27 cellular contexts compared by ENCODE assay signal in the genomic region with DNA sequence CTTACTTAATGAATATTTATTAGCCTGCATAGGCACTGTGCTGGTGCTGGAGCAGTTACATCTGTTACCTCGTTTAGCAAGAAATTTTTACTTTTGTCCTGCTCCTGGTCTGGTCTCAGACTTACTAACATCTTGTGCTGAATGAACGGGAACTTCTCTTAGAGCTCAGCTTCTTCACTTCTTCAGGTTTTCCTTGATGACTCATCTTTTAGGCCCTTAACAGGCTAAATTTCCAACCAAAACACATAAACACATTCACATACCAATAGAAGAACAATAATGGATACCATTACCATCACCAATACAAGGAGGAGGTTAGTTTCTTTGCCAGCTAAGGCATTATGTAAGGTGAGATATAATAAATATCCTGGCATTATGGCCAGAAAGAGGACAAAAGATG.
DNase-seq lines count a peak whose midpoint lies in the region; ATAC-seq, FAIRE-seq and TF ChIP-seq lines count a peak whose summit lies in the region.
"Had no signal": no experiment of that assay in that cellular context is flagged by ENCODE, and none has a peak within 500 bp of the region (broad histone marks: within the 10 kb centered on the region; RNA-seq: fewer than 3 reads in every experiment).

No MANE protein-coding gene starts in this region.

- TF ChIP-seq EP300 in H1 (IDR thresholded peaks at IDR 0.05; ENCODE audit: borderline replicate concordance in 1 of 2, low read depth in 2 of 2, low read length in 2 of 2), result no peak

- 0 out of 2 replicates have a peak overlapping the region, but pooled peaks have one; percentile 0 for H2AFZ ChIP-seq in H1 (ENCODE audit: low read length)
- peak overlapping the region; percentile 28 for H2AFZ ChIP-seq in osteoblast (ENCODE audit: low read length)

- TF ChIP-seq CTCF in AG10803 (conservative IDR thresholded peaks at IDR 0.05; ENCODE audit: low read length), result no peak
- TF ChIP-seq CTCF in H1 (IDR thresholded peaks at IDR 0.05; ENCODE audit: control extremely low read depth in 1 of 3, insufficient read depth in 1 of 3, low read depth in 1 of 3, low read length in 3 of 3), result no peak
- no peak for TF ChIP-seq CTCF in osteoblast (IDR thresholded peaks at IDR 0.05; ENCODE audit: extremely low read depth, low read depth, low read length)

- no peak overlapping the region for H3K56ac ChIP-seq in H1 (replicated peaks; ENCODE audit: insufficient read length, low read depth, low read length)

- POLR2A ChIA-PET in H1 (lab: Charles Lee; ENCODE audit: partially characterized antibody), result interaction anchor here (0.7 kb wide), 1 partner anchor 18 kb away, joined by 3 read pairs; no protein-coding TSS in a partner anchor

- no peak overlapping the region for H2BK15ac ChIP-seq in H1 (ENCODE audit: low read length)

- H2BK12ac ChIP-seq in H1 (ENCODE audit: low read depth, low read length), result no peak overlapping the region

- no peak overlapping the region for H3K4me2 ChIP-seq in H1 (ENCODE audit: insufficient read depth in 1 of 2, low read depth in 2 of 2, low read length in 2 of 2)
- no peak overlapping the region for H3K4me2 ChIP-seq in osteoblast (ENCODE audit: insufficient read depth, low read length)
- H3K4me2 ChIP-seq: BLaER1 treated with 17β-estradiol and CSF1 and Interleukin-3, amounts not matched to agents 10 nM and 100 nM had no signal

- no peaks in the 10 kb centered on the region for H3K23me2 ChIP-seq in H1 (ENCODE audit: low read depth, low read length)

- H3K27me3 ChIP-seq in H1 (replicated peaks in 1 of 4; ENCODE audit: control insufficient read depth in 3 of 4, extremely low read depth in 1 of 4, insufficient read depth in 3 of 4, low read length in 3 of 4), result no peaks in the 10 kb centered on the region
- no peaks in the 10 kb centered on the region for H3K27me3 ChIP-seq in osteoblast (ENCODE audit: insufficient read depth, low read length)
- H3K27me3 ChIP-seq: BLaER1 treated with 17β-estradiol and CSF1 and Interleukin-3, amounts not matched to agents 10 nM and 100 nM; colonic mucosa; right atrium auricular region; tibial artery had no signal

- H3K36me3 ChIP-seq in H1 (ENCODE audit: control insufficient read depth in 2 of 4, insufficient read depth in 4 of 4, low read length in 3 of 4) (no peaks in the 10 kb centered on the region), osteoblast (ENCODE audit: insufficient read depth, low read length) (no peaks in the 10 kb centered on the region)
- H3K36me3 ChIP-seq: BLaER1 treated with 17β-estradiol and CSF1 and Interleukin-3, amounts not matched to agents 10 nM and 100 nM; colonic mucosa; left ventricle myocardium inferior; right atrium auricular region; tibial artery had no signal

- H4K20me1 ChIP-seq in H1 (replicated peaks in 1 of 2; ENCODE audit: control insufficient read depth in 1 of 2, insufficient read depth in 2 of 2, low read length in 2 of 2) (no peaks in the 10 kb centered on the region), osteoblast (ENCODE audit: insufficient read depth, low read length) (no peaks in the 10 kb centered on the region)
- H4K20me1 ChIP-seq: BLaER1 treated with 17β-estradiol and CSF1 and Interleukin-3, amounts not matched to agents 10 nM and 100 nM had no signal

- no peak overlapping the region for H3K18ac ChIP-seq in H1 (ENCODE audit: extremely low read depth, low read length)

- no peak overlapping the region for H3K23ac ChIP-seq in H1 (ENCODE audit: insufficient read length)

- FAIRE-seq in H1 (lab: Jason Lieb, UNC) (no peak), GM12892 (lab: Jason Lieb, UNC) (no peak)

- no peak overlapping the region for H4K5ac ChIP-seq in H1 (ENCODE audit: insufficient read length, low read depth, low read length)

- no peak overlapping the region for H3K9ac ChIP-seq in H1 (replicated peaks in 1 of 4; ENCODE audit: extremely low read depth in 1 of 4, low read depth in 3 of 4, low read length in 3 of 4)
- H3K9ac ChIP-seq: BLaER1 treated with 17β-estradiol and CSF1 and Interleukin-3, amounts not matched to agents 10 nM and 100 nM had no signal

- H2BK5ac ChIP-seq in H1 (ENCODE audit: low read depth, low read length), result no peak overlapping the region

- ATAC-seq in HG03196 (IDR thresholded peaks at IDR 0.05; ENCODE audit: unreplicated experiment) (no peak), HG02759 (IDR thresholded peaks at IDR 0.05; ENCODE audit: unreplicated experiment) (no peak)

- H3K79me2 ChIP-seq in H1 (ENCODE audit: control insufficient read depth in 1 of 2, insufficient read depth in 2 of 2, low read length in 2 of 2) (no peaks in the 10 kb centered on the region), osteoblast (ENCODE audit: insufficient read depth, low read length) (no peaks in the 10 kb centered on the region)

- no peak overlapping the region for H2BK120ac ChIP-seq in H1 (replicated peaks; ENCODE audit: low read depth, low read length)

- H3K9me3 ChIP-seq in H1 (ENCODE audit: insufficient read depth in 2 of 2, low read depth in 1 of 2, low read length in 1 of 2), result no peaks in the 10 kb centered on the region
- no peaks in the 10 kb centered on the region for H3K9me3 ChIP-seq in osteoblast (ENCODE audit: low read depth, low read length)
- H3K9me3 ChIP-seq: BLaER1 treated with 17β-estradiol and CSF1 and Interleukin-3, amounts not matched to agents 10 nM and 100 nM; colonic mucosa; left ventricle myocardium inferior; right atrium auricular region; tibial artery had no signal

- TF ChIP-seq POLR2A in H1 (IDR thresholded peaks at IDR 0.05; ENCODE audit: control extremely low read depth in 1 of 2, low read depth in 2 of 2, low read length in 2 of 2) (no peak), GM12892 (IDR thresholded peaks at IDR 0.05; ENCODE audit: low read depth, low read length) (no peak)

- H4K91ac ChIP-seq in H1 (replicated peaks; ENCODE audit: insufficient read length, low read length), result no peak overlapping the region

- H2AK5ac ChIP-seq in H1 (ENCODE audit: low read depth, low read length), result no peak overlapping the region

- H3K4me1 ChIP-seq in H1 (replicated peaks in 1 of 4; ENCODE audit: control insufficient read depth in 3 of 4, insufficient read depth in 4 of 4, low read length in 3 of 4) (no peaks in the 10 kb centered on the region), osteoblast (ENCODE audit: insufficient read depth, low read length) (peaks cover 59% of the 10 kb centered on the region)
- H3K4me1 ChIP-seq: BLaER1 treated with 17β-estradiol and CSF1 and Interleukin-3, amounts not matched to agents 10 nM and 100 nM; colonic mucosa; left ventricle myocardium inferior; right atrium auricular region had no signal

- H4K8ac ChIP-seq in H1 (ENCODE audit: extremely low read depth, insufficient read depth, low read length), result no peak overlapping the region

- H3K14ac ChIP-seq in H1 (ENCODE audit: insufficient read length), result no peak overlapping the region

- WGBS in H1 (ENCODE audit: extremely low coverage in 1 of 2, insufficient coverage in 1 of 2, insufficient read length in 1 of 2, insufficient replicate concordance in 2 of 2, low coverage in 1 of 2, low lambda C conversion rate in 2 of 2, missing lambda C conversion rate in 1 of 2), 2 experiments, result 89% methylated on average over 2 of the region's 2 CpGs; no CpG with 5 or more reads in 1 of the 2 experiments

- no peak overlapping the region for H2BK20ac ChIP-seq in H1 (ENCODE audit: low read length)

- no peaks in the 10 kb centered on the region for H3K79me1 ChIP-seq in H1 (ENCODE audit: low read depth, low read length)

- H3K27ac ChIP-seq in H1 (ENCODE audit: low read depth, low read length), result no peak overlapping the region
- H3K27ac ChIP-seq in osteoblast (ENCODE audit: low read depth, low read length), result peak overlapping the region; percentile 10
- H3K27ac ChIP-seq: BLaER1 treated with 17β-estradiol and CSF1 and Interleukin-3, amounts not matched to agents 10 nM and 100 nM; colonic mucosa; left ventricle myocardium inferior; right atrium auricular region; tibial artery had no signal

- H3K4me3 ChIP-seq in AG10803 (ENCODE audit: low read length) (no peak overlapping the region), H1 (ENCODE audit: extremely low read depth in 1 of 4, insufficient read depth in 2 of 4, low read depth in 3 of 4, low read length in 4 of 4) (no peak overlapping the region), osteoblast (ENCODE audit: insufficient read depth, low read length) (no peak overlapping the region)
- H3K4me3 ChIP-seq: BLaER1 treated with 17β-estradiol and CSF1 and Interleukin-3, amounts not matched to agents 10 nM and 100 nM; colonic mucosa; left ventricle myocardium inferior; right atrium auricular region; tibial artery had no signal

- H3K4ac ChIP-seq in H1 (replicated peaks; ENCODE audit: insufficient read length, low read depth, low read length), result no peak overlapping the region

- CTCF ChIA-PET in H1 (lab: Charles Lee; ENCODE audit: partially characterized antibody), result no interaction called here

- DNase-seq in AG10803 (ENCODE audit: low read depth), result peak; percentile 42
- peak; percentile 58 for DNase-seq in M059J (ENCODE audit: low read depth)
- no peak for DNase-seq in H1 (ENCODE audit: low read depth in 1 of 2, low spot score in 2 of 2)
- no peak for DNase-seq in osteoblast (ENCODE audit: insufficient read length, low spot score, missing footprints)
- DNase-seq in activated CD4-positive, alpha-beta T cell treated with anti-CD3 and anti-CD28 coated beads for 4 hours, result no peak
- DNase-seq in GM12892 (ENCODE audit: insufficient read length), result no peak
- DNase-seq: activated T-cell treated with anti-CD3 and anti-CD28 coated beads for 4 hours; amygdala; colonic mucosa; DMS53; effector CD4-positive, alpha-beta T cell; GDM1; glutamatergic neuron; GOT3; islet precursor cell; left ventricle myocardium inferior; NCI-H2107; NCI-H345; SHP77; stimulated activated CD4-positive, alpha-beta T cell treated with anti-CD3 and anti-CD28 coated beads, Interleukin-4, amount 100 ng/mL, for 1 hour; SW 1271; T-helper 9 cell; tibial artery had no signal

- no peak for TF ChIP-seq RAD21 in H1 (IDR thresholded peaks at IDR 0.05 in 1 of 2, conservative IDR thresholded peaks at IDR 0.05 in 1 of 2; ENCODE audit: low read depth in 2 of 2, low read length in 2 of 2)

TF ChIP-seq in H1, 55 proteins besides CTCF, POLR2A, EP300 and RAD21:
- TF ChIP-seq YY1 (IDR thresholded peaks at IDR 0.05; ENCODE audit: low read depth, low read length) (no peak), CBX8 (IDR thresholded peaks at IDR 0.05; ENCODE audit: borderline replicate concordance, low read depth, low read length) (no peak), SP4 (IDR thresholded peaks at IDR 0.05; ENCODE audit: low read length) (no peak), EGR1 (IDR thresholded peaks at IDR 0.05; ENCODE audit: borderline replicate concordance, low read depth, low read length) (no peak), BRCA1 (IDR thresholded peaks at IDR 0.05; ENCODE audit: low read depth, low read length) (no peak)
TF ChIP-seq in H1: peak in this region for 0.

Comparison
In these comparisons a context has a peak if more than half of its experiments do, and no peak if none do; other contexts are left out.
1. DNase-seq: peak in AG10803 (single experiment) and M059J (single experiment); none in H1 (0 of 2), osteoblast (single experiment), activated CD4-positive, alpha-beta T cell treated with anti-CD3 and anti-CD28 coated beads for 4 hours (0 of 2) and GM12892 (single experiment).